ENCODE assay signal across 14 cellular contexts in the genomic region with DNA sequence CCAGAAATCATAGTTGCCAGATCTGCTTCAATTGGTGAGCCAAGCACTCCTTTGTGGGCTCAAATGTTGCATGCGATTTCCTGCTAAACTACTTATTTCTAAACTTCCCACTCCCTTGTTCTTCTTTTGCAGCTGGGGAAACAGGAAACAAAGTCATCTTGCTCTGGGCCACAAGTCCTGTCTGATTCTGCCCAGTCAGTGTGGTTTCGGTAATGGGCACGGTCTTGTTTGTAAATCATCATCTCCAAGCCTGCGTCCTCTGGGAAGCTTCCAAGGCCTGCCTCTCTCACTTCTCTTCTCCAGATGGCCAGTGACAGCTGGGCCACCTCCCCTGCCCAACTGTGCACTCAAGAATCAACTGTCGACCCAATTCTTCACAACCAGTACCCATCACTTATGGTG. TPM values are rescaled to one million over a fixed set of nuclear protein-coding genes. Genes with fewer than 3 reads are reported as not detected.
A peak's percentile ranks its signal among the peaks of the same experiment; 100 is the strongest.
DNase-seq lines count a peak whose midpoint lies in the region; ATAC-seq and TF ChIP-seq lines count a peak whose summit lies in the region.
"Had no signal": no experiment of that assay in that cellular context is flagged by ENCODE, and none has a peak within 500 bp of the region (broad histone marks: within the 10 kb centered on the region; RNA-seq: fewer than 3 reads in every experiment).

No MANE protein-coding gene starts in this region.

- ATAC-seq in activated T-helper 17 cell treated with anti-CD3 and anti-CD28 coated beads, Interleukin-2, amount 50 U/mL, for 72 hours (replicated peaks) = peak; percentile 37
- no peak for ATAC-seq in GM21526 (IDR thresholded peaks at IDR 0.05; ENCODE audit: low FRiP score, unreplicated experiment)
- ATAC-seq: GM12878 had no signal

- H3K27ac ChIP-seq in right atrium auricular region = no peak overlapping the region
- H3K27ac ChIP-seq in skeletal muscle tissue (ENCODE audit: low read depth, low read length) = peak overlapping the region; percentile 37
- H3K27ac ChIP-seq: SJSA1 had no signal

- no peaks in the 10 kb centered on the region for H3K4me1 Mint-ChIP-seq in activated T-helper 17 cell treated with anti-CD3 and anti-CD28 coated beads, Interleukin-2, amount 50 U/mL, for 72 hours

- no peak for TF ChIP-seq CTCF in right atrium auricular region (IDR thresholded peaks at IDR 0.05)

- H3K36me3 Mint-ChIP-seq in activated T-helper 17 cell treated with anti-CD3 and anti-CD28 coated beads, Interleukin-2, amount 50 U/mL, for 72 hours (ENCODE audit: low read depth) = no peaks in the 10 kb centered on the region

- no peaks in the 10 kb centered on the region for H3K27me3 ChIP-seq in right atrium auricular region
- H3K27me3 ChIP-seq in skeletal muscle tissue (ENCODE audit: control insufficient read depth in 3 of 3, insufficient read depth in 3 of 3, low read length in 3 of 3) = no peaks in the 10 kb centered on the region

- H3K4me3 Mint-ChIP-seq in activated T-helper 17 cell treated with anti-CD3 and anti-CD28 coated beads, Interleukin-2, amount 50 U/mL, for 72 hours = no peak overlapping the region

- H3K9ac ChIP-seq in skeletal muscle tissue (ENCODE audit: low read depth in 1 of 3, low read length in 3 of 3) = no peak overlapping the region

- H3K27me3 Mint-ChIP-seq in activated T-helper 17 cell treated with anti-CD3 and anti-CD28 coated beads, Interleukin-2, amount 50 U/mL, for 72 hours = peaks cover 18% of the 10 kb centered on the region

- H3K4me1 ChIP-seq in right atrium auricular region (peaks cover 0 to 4% of the 10 kb centered on the region in 2 donors), skeletal muscle tissue (ENCODE audit: control insufficient read depth in 3 of 3, insufficient read depth in 3 of 3, low read length in 3 of 3) (peaks cover 3 to 12% (median 10%) of the 10 kb centered on the region in 3 donors)
- H3K4me1 ChIP-seq: SJSA1 had no signal

- H3K4me3 ChIP-seq in right atrium auricular region (no peak overlapping the region), skeletal muscle tissue (ENCODE audit: low read length in 3 of 3) (no peak overlapping the region)
- H3K4me3 ChIP-seq: GM12878, SJSA1 had no signal

- H3K27ac Mint-ChIP-seq in activated T-helper 17 cell treated with anti-CD3 and anti-CD28 coated beads, Interleukin-2, amount 50 U/mL, for 72 hours = peak overlapping the region; percentile 8

- H3K9me3 Mint-ChIP-seq in activated T-helper 17 cell treated with anti-CD3 and anti-CD28 coated beads, Interleukin-2, amount 50 U/mL, for 72 hours = peaks cover 5% of the 10 kb centered on the region

- DNase-seq in MV-4-11 (lab: John Stamatoyannopoulos, UW) (peak; percentile 98), right atrium auricular region (ENCODE audit: low spot score) (peak; percentile 76), SK-N-DZ (ENCODE audit: low spot score) (no peak), NCI-H526 (lab: John Stamatoyannopoulos, UW) (no peak), occipital lobe (lab: John Stamatoyannopoulos, UW) (no peak)
- DNase-seq: small intestine had no signal

- peaks cover 0 to 14% of the 10 kb centered on the region in 2 donors for H3K9me3 ChIP-seq in right atrium auricular region
- H3K9me3 ChIP-seq in skeletal muscle tissue (ENCODE audit: control insufficient read depth in 3 of 3, low read length in 3 of 3) = peaks cover 0 to 3% (median 0%) of the 10 kb centered on the region in 3 donors
- H3K9me3 ChIP-seq: SJSA1 had no signal

- H3K36me3 ChIP-seq in right atrium auricular region = no peaks in the 10 kb centered on the region
- no peaks in the 10 kb centered on the region for H3K36me3 ChIP-seq in skeletal muscle tissue (ENCODE audit: control insufficient read depth in 3 of 3, insufficient read depth in 3 of 3, low read length in 3 of 3)
- H3K36me3 ChIP-seq: SJSA1 had no signal

RNA-seq across cellular contexts. Expression of a gene that starts 4.4 kb away (rescaled TPM):
- not detected for total RNA-seq in activated T-helper 17 cell treated with anti-CD3 and anti-CD28 coated beads, Interleukin-2, amount 50 U/mL, for 72 hours
- total RNA-seq in right atrium auricular region = 10 to 100 TPM; 19.1 to 37.1 TPM
- total RNA-seq in skeletal muscle tissue = 67.3 TPM
- polyA plus RNA-seq in SK-N-DZ (2014; cell fraction: cytosol; rRNA removed) = not detected in 2 replicates
- polyA plus RNA-seq in SK-N-DZ (2014; cell fraction: nucleus; rRNA removed) = not detected in 2 replicates
- total RNA-seq in occipital lobe = 3.9 TPM
- total RNA-seq: chondrocyte, GM12878, HT-29, SJSA1 had no signal

RNA-seq across cellular contexts. Expression of a gene that starts 11.1 kb away (rescaled TPM):
- total RNA-seq in activated T-helper 17 cell treated with anti-CD3 and anti-CD28 coated beads, Interleukin-2, amount 50 U/mL, for 72 hours = not detected
- total RNA-seq in right atrium auricular region = 1 to 10 TPM; 5.5 to 5.7 TPM
- 23.0 TPM for total RNA-seq in skeletal muscle tissue
- not detected in 2 replicates for polyA plus RNA-seq in SK-N-DZ (2014; cell fraction: cytosol; rRNA removed)
- polyA plus RNA-seq in SK-N-DZ (2014; cell fraction: nucleus; rRNA removed) = not detected in 2 replicates
- 4.1 TPM for total RNA-seq in occipital lobe
- total RNA-seq: chondrocyte, GM12878, HT-29, SJSA1 had no signal
- polyA plus RNA-seq: GM12878 had no signal

RNA-seq across cellular contexts. Expression of a gene that starts 28.8 kb away (rescaled TPM):
- total RNA-seq in activated T-helper 17 cell treated with anti-CD3 and anti-CD28 coated beads, Interleukin-2, amount 50 U/mL, for 72 hours = under 1 TPM in 1 of 2 donors, not detected in 1; 0.66 TPM
- total RNA-seq in right atrium auricular region (100 to 1,000 TPM in 1 of 2 donors, 10 to 100 TPM in 1; 65.7 to 199 TPM), skeletal muscle tissue (218 TPM), occipital lobe (26.5 TPM)
- not detected in 2 replicates for polyA plus RNA-seq in SK-N-DZ (2014; cell fraction: cytosol; rRNA removed)
- polyA plus RNA-seq in SK-N-DZ (2014; cell fraction: nucleus; rRNA removed) = not detected in 2 replicates
- total RNA-seq: chondrocyte, SJSA1 had no signal

RNA-seq across cellular contexts. Expression of a gene that starts 29.8 kb away (rescaled TPM):
- total RNA-seq in activated T-helper 17 cell treated with anti-CD3 and anti-CD28 coated beads, Interleukin-2, amount 50 U/mL, for 72 hours = not detected
- total RNA-seq in right atrium auricular region (not detected), skeletal muscle tissue (not detected), occipital lobe (not detected)
- polyA plus RNA-seq in SK-N-DZ (2014; cell fraction: cytosol; rRNA removed) = not detected in 2 replicates
- polyA plus RNA-seq in SK-N-DZ (2014; cell fraction: nucleus; rRNA removed) = not detected in 2 replicates
- total RNA-seq: chondrocyte, frontal cortex, GM12878, HT-29, SJSA1 had no signal
- polyA plus RNA-seq: GM12878, small intestine had no signal

RNA-seq across cellular contexts. Expression of a gene that starts 37.9 kb away (rescaled TPM):
- under 1 TPM; 0.22 to 0.26 TPM for total RNA-seq in activated T-helper 17 cell treated with anti-CD3 and anti-CD28 coated beads, Interleukin-2, amount 50 U/mL, for 72 hours
- total RNA-seq in right atrium auricular region = not detected
- total RNA-seq in skeletal muscle tissue = not detected
- polyA plus RNA-seq in SK-N-DZ (2014; cell fraction: cytosol; rRNA removed) = not detected in 2 replicates
- polyA plus RNA-seq in SK-N-DZ (2014; cell fraction: nucleus; rRNA removed) = not detected in 2 replicates
- not detected for total RNA-seq in occipital lobe
- total RNA-seq: chondrocyte, frontal cortex, HT-29, SJSA1 had no signal

Comparison
In these comparisons a context has a peak if more than half of its experiments do, and no peak if none do; other contexts are left out.
1. DNase-seq: peak in MV-4-11 (single experiment) and right atrium auricular region (single experiment); none in SK-N-DZ (single experiment), NCI-H526 (0 of 2) and occipital lobe (single experiment).
2. RNA of a gene that starts 28.8 kb away (total RNA-seq): 218 TPM in skeletal muscle tissue (single experiment), 65.7 to 199 TPM in right atrium auricular region and 26.5 TPM in occipital lobe (single experiment); 0.66 TPM in activated T-helper 17 cell treated with anti-CD3 and anti-CD28 coated beads, Interleukin-2, amount 50 U/mL, for 72 hours; every median in the first group is over 10 times any median in the second.